Comparison of ENCODE assay signal across 9 cellular contexts in genomic region chr13:99322297-99323103, GRCh38. TPM values are rescaled to one million over a fixed set of nuclear protein-coding genes. Genes with fewer than 3 reads are reported as not detected.
DNase-seq lines count a peak whose midpoint lies in the region; ATAC-seq and TF ChIP-seq lines count a peak whose summit lies in the region.
"Had no signal": no experiment of that assay in that cellular context is flagged by ENCODE, and none has a peak within 500 bp of the region (broad histone marks: within the 10 kb centered on the region; RNA-seq: fewer than 3 reads in every experiment).

No MANE protein-coding gene starts in this region.

- no peaks in the 10 kb centered on the region for H3K9me3 ChIP-seq in lung (ENCODE audit: control insufficient read depth in 2 of 2, insufficient read depth in 1 of 2, low read length in 1 of 2)

- TF ChIP-seq CTCF in GM13976 (IDR thresholded peaks at IDR 0.05; ENCODE audit: borderline replicate concordance, control extremely low read depth, extremely low read depth, insufficient read depth, missing control alignments) (no peak), lung (IDR thresholded peaks at IDR 0.05; ENCODE audit: control extremely low read depth, extremely low read depth) (no peak), nephron progenitor cell (IDR thresholded peaks at IDR 0.05) (no peak)

- WGBS in lung, 2 donors = 66 to 71% methylated on average over 10 of the region's 10 CpGs

- no peaks in the 10 kb centered on the region for H3K9me3 Mint-ChIP-seq in activated naive CD8-positive, alpha-beta T cell treated with anti-CD3 and anti-CD28 coated beads for 36 hours
- no peaks in the 10 kb centered on the region for H3K9me3 Mint-ChIP-seq in nephron progenitor cell

- in situ Hi-C loops in GM13976 (cut with MboI; ENCODE audit: low sequenced_read_pairs, unreplicated experiment) = no loop called here

- H3K4me3 Mint-ChIP-seq in activated naive CD8-positive, alpha-beta T cell treated with anti-CD3 and anti-CD28 coated beads for 36 hours = peak overlapping the region; percentile 1
- H3K4me3 Mint-ChIP-seq in nephron progenitor cell = no peak overlapping the region

- H3K36me3 ChIP-seq in lung (ENCODE audit: control insufficient read depth in 2 of 2, insufficient read depth in 2 of 2, low read length in 2 of 2) = peaks cover 8 to 9% of the 10 kb centered on the region in 2 donors

- peaks cover 51% of the 10 kb centered on the region for H3K4me1 Mint-ChIP-seq in activated naive CD8-positive, alpha-beta T cell treated with anti-CD3 and anti-CD28 coated beads for 36 hours
- H3K4me1 Mint-ChIP-seq in nephron progenitor cell = peaks cover 12% of the 10 kb centered on the region

- peaks cover 2 to 3% of the 10 kb centered on the region in 2 donors for H3K4me1 ChIP-seq in lung (ENCODE audit: control insufficient read depth in 2 of 2, insufficient read depth in 2 of 2, low read length in 2 of 2)

- H3K36me3 Mint-ChIP-seq in activated naive CD8-positive, alpha-beta T cell treated with anti-CD3 and anti-CD28 coated beads for 36 hours = peaks cover 44% of the 10 kb centered on the region
- H3K36me3 Mint-ChIP-seq in nephron progenitor cell (ENCODE audit: low read depth) = peaks cover 62% of the 10 kb centered on the region

- no peak overlapping the region for H3K4me3 ChIP-seq in lung

- H3K27me3 ChIP-seq in lung (ENCODE audit: control insufficient read depth, insufficient read depth) = no peaks in the 10 kb centered on the region

- H3K27ac Mint-ChIP-seq in activated naive CD8-positive, alpha-beta T cell treated with anti-CD3 and anti-CD28 coated beads for 36 hours = peak overlapping the region; percentile 88
- H3K27ac Mint-ChIP-seq in nephron progenitor cell = no peak overlapping the region

- no peaks in the 10 kb centered on the region for H3K27me3 Mint-ChIP-seq in activated naive CD8-positive, alpha-beta T cell treated with anti-CD3 and anti-CD28 coated beads for 36 hours
- H3K27me3 Mint-ChIP-seq in nephron progenitor cell (ENCODE audit: low read depth, poor library complexity) = peaks cover 4% of the 10 kb centered on the region

- DNase-seq in GM13976 (ENCODE audit: low spot score) (peak; percentile 72), Kasumi-1 (lab: John Stamatoyannopoulos, UW) (peak; percentile 80 to 82), lung (ENCODE audit: low spot score) (no peak), HuH-7 (ENCODE audit: low spot score) (no peak), nephron progenitor cell (no peak), T1000 (lab: John Stamatoyannopoulos, UW) (no peak)
- peak; percentile 23 for DNase-seq in activated naive CD8-positive, alpha-beta T cell treated with anti-CD3 and anti-CD28 coated beads for 36 hours

- peak overlapping the region in 1 of 2 donors; percentile 47 for H3K27ac ChIP-seq in lung (ENCODE audit: low read depth in 1 of 2, low read length in 1 of 2)
- H3K27ac ChIP-seq: VCaP had no signal

- ATAC-seq in GM21737 (IDR thresholded peaks at IDR 0.05; ENCODE audit: unreplicated experiment) = peak; percentile 75
- ATAC-seq in lung (ENCODE audit: insufficient read depth, low FRiP score) = peak; percentile 76

RNA-seq across cellular contexts. Expression of gene GPR183, which starts 15.3 kb away (rescaled TPM):
- total RNA-seq in activated naive CD8-positive, alpha-beta T cell treated with anti-CD3 and anti-CD28 coated beads for 36 hours = 1 to 10 TPM; 4.3 to 4.5 TPM
- 10 to 100 TPM in 1 of 2 donors, 1 to 10 TPM in 1; 6.3 to 38.3 TPM for total RNA-seq in lung
- 10 to 100 TPM in 1 of 2 donors, 1 to 10 TPM in 1; 6.6 to 25.5 TPM for polyA plus RNA-seq in lung

Comparison
In these comparisons a context has a peak if more than half of its experiments do, and no peak if none do; other contexts are left out.
1. DNase-seq: peak in GM13976 (single experiment), Kasumi-1 (2 of 2) and activated naive CD8-positive, alpha-beta T cell treated with anti-CD3 and anti-CD28 coated beads for 36 hours (single experiment); none in lung (single experiment), HuH-7 (single experiment), nephron progenitor cell (single experiment) and T1000 (single experiment).